9 cellular contexts compared by ENCODE assay signal in genomic region chr2:105796131-105796638, GRCh38. TPM values are rescaled to one million over a fixed set of nuclear protein-coding genes. Genes with fewer than 3 reads are reported as not detected.
DNase-seq lines count a peak whose midpoint lies in the region; ATAC-seq, FAIRE-seq and TF ChIP-seq lines count a peak whose summit lies in the region.
"Had no signal": no experiment of that assay in that cellular context is flagged by ENCODE, and none has a peak within 500 bp of the region (broad histone marks: within the 10 kb centered on the region; RNA-seq: fewer than 3 reads in every experiment).

No MANE protein-coding gene starts in this region.

- H3K27ac ChIP-seq in KOPT-K1 (ENCODE audit: low read depth, low read length, poor library complexity, severe bottlenecking) (peak overlapping the region; percentile 93), smooth muscle cell (ENCODE audit: low read depth) (no peak overlapping the region), body of pancreas (no peak overlapping the region)

- no peak for FAIRE-seq in H54 (lab: Jason Lieb, UNC)

- H3K4me1 ChIP-seq in smooth muscle cell (ENCODE audit: low read depth) = peaks cover 30% of the 10 kb centered on the region
- peaks cover 47% of the 10 kb centered on the region for H3K4me1 ChIP-seq in body of pancreas

- H3F3A ChIP-seq in smooth muscle cell (ENCODE audit: low read depth) = no peaks in the 10 kb centered on the region

- peaks cover 100% of the 10 kb centered on the region for H4K20me1 ChIP-seq in smooth muscle cell (ENCODE audit: low read depth)

- H3K4me3 Mint-ChIP-seq in activated T-helper 17 cell treated with anti-CD3 and anti-CD28 coated beads, Interleukin-2, amount 50 U/mL, for 72 hours = peak overlapping the region; percentile 88

- peak overlapping the region; percentile 26 for H3K4me2 ChIP-seq in smooth muscle cell

- H3K9me3 Mint-ChIP-seq in activated T-helper 17 cell treated with anti-CD3 and anti-CD28 coated beads, Interleukin-2, amount 50 U/mL, for 72 hours = no peaks in the 10 kb centered on the region

- peak; percentile 81 for DNase-seq in NCI-H2107 treated with DMSO at 0.1 percent for 48 hours (lab: John Stamatoyannopoulos, UW; ENCODE audit: unreplicated experiment)
- no peak for DNase-seq in NCI-H2107 (lab: John Stamatoyannopoulos, UW)
- no peak for DNase-seq in smooth muscle cell (lab: John Stamatoyannopoulos, UW; ENCODE audit: unreplicated experiment)
- no peak for DNase-seq in body of pancreas
- DNase-seq in H54 (ENCODE audit: insufficient read length, low spot score) = no peak
- DNase-seq in EL = no peak
- DNase-seq: 8988T had no signal

- peak overlapping the region; percentile 93 for H3K27ac Mint-ChIP-seq in activated T-helper 17 cell treated with anti-CD3 and anti-CD28 coated beads, Interleukin-2, amount 50 U/mL, for 72 hours

- WGBS in smooth muscle cell (ENCODE audit: low lambda C conversion rate) = 83% methylated on average over 6 of the region's 6 CpGs
- 72 to 75% methylated on average over 6 of the region's 6 CpGs for WGBS in body of pancreas, 2 donors

- H3K9me3 ChIP-seq in KOPT-K1 (ENCODE audit: insufficient read depth, low read length, poor library complexity, severe bottlenecking) (no peaks in the 10 kb centered on the region), smooth muscle cell (replicated peaks; ENCODE audit: low read depth) (no peaks in the 10 kb centered on the region), body of pancreas (no peaks in the 10 kb centered on the region)

- TF ChIP-seq CTCF in smooth muscle cell (IDR thresholded peaks at IDR 0.05; ENCODE audit: borderline replicate concordance, insufficient read depth, poor library complexity, severe bottlenecking) (no peak), body of pancreas (IDR thresholded peaks at IDR 0.05) (no peak)

- intact Hi-C loops in body of pancreas (cut with DNase I) = no loop called here

- no peaks in the 10 kb centered on the region for H3K36me3 ChIP-seq in KOPT-K1 (ENCODE audit: insufficient read depth, low read length)
- H3K36me3 ChIP-seq in smooth muscle cell (ENCODE audit: low read depth) = no peaks in the 10 kb centered on the region
- H3K36me3 ChIP-seq in body of pancreas (replicated peaks in 1 of 2; ENCODE audit: insufficient read depth in 1 of 2, low read depth in 2 of 2) = no peaks in the 10 kb centered on the region

- H3K36me3 Mint-ChIP-seq in activated T-helper 17 cell treated with anti-CD3 and anti-CD28 coated beads, Interleukin-2, amount 50 U/mL, for 72 hours (ENCODE audit: low read depth) = peaks cover 65% of the 10 kb centered on the region

- H3K4me1 Mint-ChIP-seq in activated T-helper 17 cell treated with anti-CD3 and anti-CD28 coated beads, Interleukin-2, amount 50 U/mL, for 72 hours = peaks cover 69% of the 10 kb centered on the region

- H3K4me3 ChIP-seq in smooth muscle cell = no peak overlapping the region
- no peak overlapping the region for H3K4me3 ChIP-seq in body of pancreas

- TF ChIP-seq POLR2A in body of pancreas (IDR thresholded peaks at IDR 0.05) (no peak), H54 (IDR thresholded peaks at IDR 0.05; ENCODE audit: low read depth, low read length) (no peak)

- H3K79me2 ChIP-seq in smooth muscle cell (ENCODE audit: low read depth) = peaks cover 90% of the 10 kb centered on the region

- H3K27me3 ChIP-seq in smooth muscle cell (ENCODE audit: low read depth) (no peaks in the 10 kb centered on the region), body of pancreas (no peaks in the 10 kb centered on the region)

- H2AFZ ChIP-seq in smooth muscle cell (ENCODE audit: low read depth) = no peak overlapping the region

- no peak overlapping the region for H3K9ac ChIP-seq in smooth muscle cell (ENCODE audit: low read depth)

- peak; percentile 54 for ATAC-seq in activated T-helper 17 cell treated with anti-CD3 and anti-CD28 coated beads, Interleukin-2, amount 50 U/mL, for 72 hours (replicated peaks)
- no peak for ATAC-seq in body of pancreas

- no peaks in the 10 kb centered on the region for H3K27me3 Mint-ChIP-seq in activated T-helper 17 cell treated with anti-CD3 and anti-CD28 coated beads, Interleukin-2, amount 50 U/mL, for 72 hours

RNA-seq across cellular contexts. Expression of gene NCK2, which starts 51.5 kb away (rescaled TPM):
- 10 to 100 TPM; 75.4 to 85.4 TPM for total RNA-seq in activated T-helper 17 cell treated with anti-CD3 and anti-CD28 coated beads, Interleukin-2, amount 50 U/mL, for 72 hours
- 25.0 and 29.0 TPM in 2 replicates for total RNA-seq in smooth muscle cell
- 44.8 and 50.5 TPM in 2 replicates for polyA plus RNA-seq in smooth muscle cell
- 10 to 100 TPM; 36.6 to 42.8 TPM for total RNA-seq in body of pancreas
